ENCODE assay signal across 1 cellular context in genomic region chr20:47347661-47348462, GRCh38.
TF ChIP-seq lines count a peak whose summit lies in the region.

No MANE protein-coding gene starts in this region.

TF ChIP-seq in HepG2, 621 proteins besides CTCF, POLR2A, EP300 and RAD21 (continued from another document):
- no peak for TF ChIP-seq KIAA2018 (CRISPR knock-in tag; IDR thresholded peaks at IDR 0.05; ENCODE audit: borderline replicate concordance)
- TF ChIP-seq REPIN1 (CRISPR knock-in tag; IDR thresholded peaks at IDR 0.05; ENCODE audit: borderline replicate concordance, low read depth), result no peak
- no peak for TF ChIP-seq ZNF784 (CRISPR knock-in tag; IDR thresholded peaks at IDR 0.05; ENCODE audit: borderline replicate concordance)
- no peak for TF ChIP-seq TOPORS (CRISPR knock-in tag; IDR thresholded peaks at IDR 0.05)
- no peak for TF ChIP-seq ZNF496 (CRISPR knock-in tag; IDR thresholded peaks at IDR 0.05; ENCODE audit: insufficient replicate concordance)
